Comparison of ENCODE assay signal across 8 cellular contexts in the genomic region with DNA sequence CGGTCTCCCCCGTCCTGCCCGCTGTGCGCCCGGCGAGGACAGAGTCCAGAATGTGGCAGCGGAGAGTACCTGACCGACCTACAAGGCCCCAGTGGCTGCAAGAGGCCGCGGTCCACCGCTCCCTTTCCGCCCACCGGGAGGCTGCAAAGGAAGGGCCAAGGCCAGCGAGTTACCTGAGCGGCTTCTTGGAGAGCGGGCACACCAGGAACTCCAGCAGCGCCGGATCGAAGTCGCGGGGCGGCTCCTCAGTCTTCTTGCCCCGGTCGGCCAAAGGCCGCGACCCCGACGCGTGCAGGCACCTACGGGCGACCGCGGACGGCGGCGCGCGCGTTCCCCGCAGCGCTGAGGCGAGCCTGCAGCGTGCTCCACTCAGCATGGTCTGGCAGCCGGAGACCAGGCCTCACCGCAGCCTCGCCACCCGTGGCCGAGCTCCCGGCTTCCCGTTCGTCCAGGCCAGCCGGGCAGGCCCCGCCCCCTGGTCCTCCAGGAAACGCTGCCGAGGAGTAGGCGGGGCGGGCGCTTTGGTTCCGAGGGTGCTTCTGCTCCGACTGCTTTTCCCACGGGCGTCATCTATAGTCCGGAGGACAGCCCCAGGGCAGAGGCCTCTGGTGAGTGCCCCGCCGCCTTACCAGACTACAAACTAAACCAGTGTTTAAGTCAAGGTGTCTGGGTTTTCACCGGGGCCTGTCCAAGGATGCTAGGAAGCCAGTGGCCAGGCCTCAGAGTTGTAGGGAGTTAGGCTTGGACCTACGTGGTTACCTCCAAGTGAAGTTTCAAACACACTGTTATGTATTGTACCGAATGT. TPM values are rescaled to one million over a fixed set of nuclear protein-coding genes. Genes with fewer than 3 reads are reported as not detected.
DNase-seq lines count a peak whose midpoint lies in the region; ATAC-seq, FAIRE-seq and TF ChIP-seq lines count a peak whose summit lies in the region.

A gene with protein sequence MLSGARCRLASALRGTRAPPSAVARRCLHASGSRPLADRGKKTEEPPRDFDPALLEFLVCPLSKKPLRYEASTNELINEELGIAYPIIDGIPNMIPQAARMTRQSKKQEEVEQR (minus strand): TSS at position 452 of the 805 bp plus-strand sequence. CDS start 76 bp downstream, at position 376.

- peaks cover 24% of the 10 kb centered on the region for H3K79me2 ChIP-seq in KMS-11 (ENCODE audit: insufficient read depth, low read depth)

- peak within 1 kb of the TSS; percentile 71 for H3K27ac ChIP-seq in KMS-11
- peak within 1 kb of the TSS; percentile 86 to 94 (median 92) for H3K27ac ChIP-seq in esophagus squamous epithelium

- H2AFZ ChIP-seq in KMS-11 (ENCODE audit: low read depth), result peak within 1 kb of the TSS; percentile 86

- no peaks in the 10 kb centered on the region; the same call in 1 of the 2 replicates for H4K20me1 ChIP-seq in KMS-11 (ENCODE audit: insufficient read depth)

- no peak for FAIRE-seq in RCC 7860 (lab: Jason Lieb, UNC)

- TF ChIP-seq CTCF in KMS-11 (conservative IDR thresholded peaks at IDR 0.05; ENCODE audit: low read depth, low read length), result no peak
- TF ChIP-seq CTCF in esophagus squamous epithelium (IDR thresholded peaks at IDR 0.05), result no peak

- DNase-seq in DMS79 treated with DMSO at 0.1 percent for 48 hours (lab: John Stamatoyannopoulos, UW), result peak; percentile 79
- DNase-seq in RCC 7860 (ENCODE audit: low spot score), result peak; percentile 78
- DNase-seq in activated T-helper 1 cell treated with Interleukin-2 at 50 U/mL for 16 hours (ENCODE audit: low read depth), result peak; percentile 61
- DNase-seq in esophagus squamous epithelium (lab: John Stamatoyannopoulos, UW), result peak; percentile 39
- DNase-seq in myocyte (ENCODE audit: low read depth), result peak; percentile 97
- DNase-seq in stimulated activated CD8-positive, alpha-beta memory T cell treated with anti-CD3 and anti-CD28 coated beads, Interleukin-7, amount 100 ng/mL, for 48 hours (ENCODE audit: extremely low read depth in 1 of 2, low read depth in 1 of 2), result peak; percentile 77 to 87

- TF ChIP-seq POLR2A in esophagus squamous epithelium (IDR thresholded peaks at IDR 0.05), result peak in 3 of 4 donors; percentile 25 to 87 (median 77)

- intact Hi-C loops in esophagus squamous epithelium (cut with DNase I), result no loop called here

- H3K4me1 ChIP-seq in KMS-11 (ENCODE audit: low read depth, poor library complexity, severe bottlenecking), result peaks cover 35% of the 10 kb centered on the region
- H3K4me1 ChIP-seq in esophagus squamous epithelium, result peaks cover 5 to 42% (median 11%) of the 10 kb centered on the region in 3 donors

- peak within 1 kb of the TSS; percentile 84 for H3K4me2 ChIP-seq in KMS-11

- ATAC-seq in GM21786 (IDR thresholded peaks at IDR 0.05; ENCODE audit: unreplicated experiment), result peak; percentile 73

- H3K4me3 ChIP-seq in KMS-11 (IDR thresholded peaks at IDR 0.05; ENCODE audit: insufficient read depth, low read depth, low read length) (peak within 1 kb of the TSS; percentile 51), esophagus squamous epithelium (peak within 1 kb of the TSS; percentile 71 to 97 (median 83))

- WGBS in esophagus squamous epithelium, 2 donors, result 0% methylated on average over 6 to 8 of the region's 68 CpGs

- H3K9ac ChIP-seq in KMS-11, result peak within 1 kb of the TSS; percentile 87

- H3K27me3 ChIP-seq in KMS-11 (ENCODE audit: insufficient read depth, low read depth) (no peaks in the 10 kb centered on the region), esophagus squamous epithelium (no peaks in the 10 kb centered on the region)

- H3K9me3 ChIP-seq in esophagus squamous epithelium, result no peaks in the 10 kb centered on the region

- 0 out of 2 replicates have a peak, but pooled peaks cover 7% of the 10 kb centered on the region for H3K36me3 ChIP-seq in KMS-11 (ENCODE audit: insufficient read depth)
- peaks cover 0 to 29% (median 0%) of the 10 kb centered on the region in 3 donors for H3K36me3 ChIP-seq in esophagus squamous epithelium

RNA-seq across cellular contexts. Expression of the gene that starts here (rescaled TPM):
- 10 to 100 TPM; 59.0 to 86.8 (median 73.1) TPM for total RNA-seq in esophagus squamous epithelium
- total RNA-seq in myocyte, result 76.2 and 84.7 TPM in 2 replicates
- polyA plus RNA-seq in myocyte (2012), result 79.9 TPM

Comparison
In these comparisons a context has a peak if more than half of its experiments do, and no peak if none do; other contexts are left out.
1. Peak in every context shown above with its lines: DNase-seq, ATAC-seq, H3K4me3 ChIP-seq and H3K27ac ChIP-seq.
2. DNase-seq: peak in every context shown above with its lines; median percentile 97 in myocyte; 82 in stimulated activated CD8-positive, alpha-beta memory T cell treated with anti-CD3 and anti-CD28 coated beads, Interleukin-7, amount 100 ng/mL, for 48 hours; 79 in DMS79 treated with DMSO at 0.1 percent for 48 hours; 78 in RCC 7860; 61 in activated T-helper 1 cell treated with Interleukin-2 at 50 U/mL for 16 hours; 39 in esophagus squamous epithelium.